20 cellular contexts compared by ENCODE assay signal in genomic region chr15:84814826-84815375, GRCh38.
"Had no signal": no experiment of that assay in that cellular context is flagged by ENCODE, and none has a peak within 500 bp of the region (broad histone marks: within the 10 kb centered on the region; RNA-seq: fewer than 3 reads in every experiment).

No MANE protein-coding gene starts in this region.

- DNase-seq: activated CD4-positive, alpha-beta T cell treated with anti-CD3 and anti-CD28 coated beads, Interleukin-2, amount 10 ng/mL, durations not matched to agents 24 days and 14 days; activated CD8-positive, alpha-beta T cell treated with anti-CD3 and anti-CD28 coated beads for 36 hours; activated naive CD4-positive, alpha-beta T cell treated with Interleukin-2 at 50 U/mL for 16 hours; activated naive CD8-positive, alpha-beta T cell treated with anti-CD3 and anti-CD28 coated beads, Interleukin-2, amount 10 ng/mL, durations not matched to agents 7 days and 5 days; activated T-cell treated with anti-CD3 and anti-CD28 coated beads, Interleukin-2, amount 50 U/mL, for 1 hour; amygdala; caudate nucleus; dorsolateral prefrontal cortex; foreskin fibroblast; nephron progenitor cell; ovary; right lobe of liver; small intestine; stimulated activated CD4-positive, alpha-beta T cell treated with anti-CD3 and anti-CD28 coated beads, Interleukin-15, amount 100 ng/mL, for 24 hours; stimulated activated CD4-positive, alpha-beta T cell treated with anti-CD3 and anti-CD28 coated beads, Interleukin-2, amount 100 ng/mL, for 48 hours; T-helper 1 cell; T-helper 9 cell; trophoblast cell had no signal

- H3K27ac ChIP-seq: epithelial cell of prostate, ovary had no signal

- H3K36me3 ChIP-seq: ovary, right lobe of liver had no signal

- H3K4me3 ChIP-seq: dorsolateral prefrontal cortex, ovary, right lobe of liver had no signal

- ATAC-seq: activated CD8-positive, alpha-beta T cell treated with anti-CD3 and anti-CD28 coated beads for 36 hours; activated T-helper 17 cell treated with anti-CD3 and anti-CD28 coated beads, Interleukin-2, amount 50 U/mL, for 72 hours; right lobe of liver had no signal

- H3K9me3 ChIP-seq: ovary, right lobe of liver had no signal

- H3K27me3 ChIP-seq: dorsolateral prefrontal cortex, ovary, right lobe of liver had no signal
